In genomic region chr1:77313491-77313890, GRCh38 we compare ENCODE assay signal across 8 cellular contexts. TPM values are rescaled to one million over a fixed set of nuclear protein-coding genes. Genes with fewer than 3 reads are reported as not detected.
DNase-seq lines count a peak whose midpoint lies in the region; ATAC-seq and TF ChIP-seq lines count a peak whose summit lies in the region.

No MANE protein-coding gene starts in this region.

- H3K27me3 Mint-ChIP-seq in GM23338 (ENCODE audit: insufficient read depth, low read depth, poor library complexity): no peaks in the 10 kb centered on the region
- H3K27me3 Mint-ChIP-seq in central memory CD8-positive, alpha-beta T cell: peaks cover 11% of the 10 kb centered on the region

- H3K36me3 ChIP-seq in GM23338 (ENCODE audit: insufficient read depth): no peaks in the 10 kb centered on the region
- no peaks in the 10 kb centered on the region for H3K36me3 ChIP-seq in Panc1 (ENCODE audit: control insufficient read depth, insufficient read depth, low read length)

- no peaks in the 10 kb centered on the region for H3K4me1 ChIP-seq in GM23338 (ENCODE audit: insufficient read depth)
- no peaks in the 10 kb centered on the region for H3K4me1 ChIP-seq in Panc1 (ENCODE audit: control insufficient read depth, insufficient read depth, low read length)

- H3K9me3 Mint-ChIP-seq in GM23338: no peaks in the 10 kb centered on the region
- H3K9me3 Mint-ChIP-seq in central memory CD8-positive, alpha-beta T cell: no peaks in the 10 kb centered on the region

- peak; percentile 67 to 83 for TF ChIP-seq CTCF in GM23338 (conservative IDR thresholded peaks at IDR 0.05; ENCODE audit: low read depth in 2 of 2)
- TF ChIP-seq CTCF in Panc1 (IDR thresholded peaks at IDR 0.05): peak; percentile 73

- DNase-seq in DMS114 treated with DMSO at 0.1 percent for 48 hours (lab: John Stamatoyannopoulos, UW; ENCODE audit: unreplicated experiment) (peak; percentile 38), GM23338 (ENCODE audit: low spot score) (peak; percentile 80), Panc1 (ENCODE audit: low read depth, low spot score) (no peak), renal cortical epithelial cell (ENCODE audit: low read depth) (peak; percentile 43), DMS79 (lab: John Stamatoyannopoulos, UW) (no peak), GF-D8 (lab: John Stamatoyannopoulos, UW) (no peak)
- DNase-seq in central memory CD8-positive, alpha-beta T cell (ENCODE audit: low spot score in 2 of 2): no peak

- CTCF ChIA-PET in Panc1 (lab: Charles Lee): no interaction called here

- no TSS peak for BruUV-seq in Panc1 (replicated peaks; lab: Mats Ljungman, UMichigan)

- H3K27me3 ChIP-seq in GM23338 (ENCODE audit: insufficient read depth): no peaks in the 10 kb centered on the region
- H3K27me3 ChIP-seq in Panc1 (ENCODE audit: control insufficient read depth, insufficient read depth, low read length): no peaks in the 10 kb centered on the region

- intact Hi-C loops in Panc1 (cut with micrococcal nuclease; ENCODE audit: unreplicated experiment): loop anchor here (10.0 kb wide), 1 partner anchor 169 kb away; no protein-coding TSS in a partner anchor

- H3K4me3 ChIP-seq in GM23338 (no peak overlapping the region), Panc1 (ENCODE audit: low read depth in 2 of 2, low read length in 2 of 2) (no peak overlapping the region)

- H3F3A ChIP-seq in GM23338 (replicated peaks; ENCODE audit: low read depth): no peaks in the 10 kb centered on the region

- H2AFZ ChIP-seq in GM23338: no peak overlapping the region; the same call in 1 of the 2 replicates

- no peak overlapping the region; the same call in 1 of the 2 replicates for H3K27ac Mint-ChIP-seq in GM23338
- H3K27ac Mint-ChIP-seq in central memory CD8-positive, alpha-beta T cell (ENCODE audit: low read depth): no peak overlapping the region

- no peak overlapping the region for H3K4me3 Mint-ChIP-seq in GM23338
- no peak overlapping the region for H3K4me3 Mint-ChIP-seq in central memory CD8-positive, alpha-beta T cell

- no peak overlapping the region for H3K4me2 ChIP-seq in GM23338

- ATAC-seq in GM23338: peak; percentile 100
- ATAC-seq in Panc1: peak; percentile 96
- peak; percentile 56 for ATAC-seq in central memory CD8-positive, alpha-beta T cell (replicated peaks; ENCODE audit: extremely low read depth, poor library complexity, severe bottlenecking)
- ATAC-seq in GM19023 (IDR thresholded peaks at IDR 0.05; ENCODE audit: unreplicated experiment): no peak

- no peaks in the 10 kb centered on the region for H3K79me2 ChIP-seq in GM23338 (replicated peaks; ENCODE audit: insufficient read depth)

- H3K4me1 Mint-ChIP-seq in GM23338: no peaks in the 10 kb centered on the region; the same call in 2 of the 3 replicates
- H3K4me1 Mint-ChIP-seq in central memory CD8-positive, alpha-beta T cell: peaks cover 6% of the 10 kb centered on the region

- H4K20me1 ChIP-seq in GM23338 (replicated peaks; ENCODE audit: insufficient read depth): no peaks in the 10 kb centered on the region

- H3K9me3 ChIP-seq in Panc1 (ENCODE audit: control insufficient read depth, insufficient read depth, low read depth, low read length): no peaks in the 10 kb centered on the region

- no peaks in the 10 kb centered on the region for H3K36me3 Mint-ChIP-seq in GM23338 (ENCODE audit: low read depth)
- H3K36me3 Mint-ChIP-seq in central memory CD8-positive, alpha-beta T cell (ENCODE audit: insufficient read depth): peaks cover 2% of the 10 kb centered on the region

- H3K27ac ChIP-seq in GM23338 (ENCODE audit: low read depth): no peak overlapping the region
- no peak overlapping the region for H3K27ac ChIP-seq in Panc1 (ENCODE audit: low read length)

- POLR2A ChIA-PET in Panc1 (lab: Charles Lee): interaction anchor here (0.6 to 0.7 kb wide), 2 partner anchors 41 to 1528 kb away, joined by 14 to 15 read pairs; no protein-coding TSS in a partner anchor

- in situ Hi-C loops in Panc1 (cut with HindIII; ENCODE audit: low pct_unique_long_range_greater_than_20kb, low sequenced_read_pairs): no loop called here

- no peaks in the 10 kb centered on the region for H3K9me2 ChIP-seq in GM23338 (ENCODE audit: insufficient read depth)

TF ChIP-seq in GM23338, 12 proteins besides CTCF, POLR2A, EP300 and RAD21 (continues in another document):
- TF ChIP-seq JUNB (IDR thresholded peaks at IDR 0.05; ENCODE audit: unreplicated experiment) (no peak), REST (IDR thresholded peaks at IDR 0.05; ENCODE audit: unreplicated experiment) (no peak), ETS1 (IDR thresholded peaks at IDR 0.05) (no peak)

RNA-seq across cellular contexts. Expression of gene AK5, which starts 31.7 kb away (rescaled TPM):
- 8.8 and 18.3 TPM in 2 replicates for total RNA-seq in GM23338 (2014; rRNA removed; shearing (Covaris generic))
- polyA plus RNA-seq in GM23338 (2016; fragmentation: Nextera tagmentation; extraction: Ambion mirVana): 8.1 and 12.2 TPM in 2 replicates
- total RNA-seq in Panc1 (2021; ENCODE audit: unreplicated experiment) (3.0 TPM), renal cortical epithelial cell (15.6 and 27.4 TPM in 2 replicates)
- polyA plus RNA-seq in Panc1 (2012; ENCODE audit: insufficient read length): 3.1 TPM

Comparison
In these comparisons a context has a peak if more than half of its experiments do, and no peak if none do; other contexts are left out.
1. DNase-seq: peak in DMS114 treated with DMSO at 0.1 percent for 48 hours (single experiment), GM23338 (single experiment) and renal cortical epithelial cell (single experiment); none in Panc1 (single experiment), central memory CD8-positive, alpha-beta T cell (0 of 2), DMS79 (single experiment) and GF-D8 (single experiment).